In the genomic region with DNA sequence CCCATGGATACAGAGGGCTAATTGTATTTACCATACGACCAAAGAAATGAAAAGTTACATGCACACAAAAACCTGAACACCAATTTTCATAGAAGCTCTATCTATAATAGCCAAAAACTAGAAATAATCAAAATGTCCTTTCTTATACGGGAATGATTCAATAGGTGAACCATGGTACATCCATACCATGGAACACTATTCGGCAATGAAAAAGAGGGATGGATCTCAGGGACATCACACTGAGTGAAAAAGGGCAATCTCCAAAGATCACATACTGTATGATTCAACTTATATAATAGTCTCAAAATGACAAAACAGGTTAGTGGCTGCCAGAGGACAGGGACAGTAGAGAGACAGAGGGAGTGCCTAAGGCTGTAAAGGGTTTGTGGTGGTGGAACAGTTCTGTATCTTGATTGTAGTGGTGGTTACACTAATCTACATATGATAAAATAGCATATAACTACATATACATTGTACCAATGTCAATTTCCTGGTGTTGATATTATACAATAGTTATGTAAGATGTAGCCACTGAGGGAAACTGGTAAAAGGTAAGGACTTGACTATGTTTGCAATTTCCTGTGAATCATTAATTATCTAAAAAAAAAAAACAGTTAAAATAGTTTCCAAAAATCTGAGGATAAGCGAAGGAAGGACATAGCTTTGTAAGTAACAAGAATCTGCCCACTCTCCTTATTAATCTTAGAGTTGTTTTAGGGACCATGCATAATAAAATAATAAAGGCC, we compare ENCODE assay signal across 11 cellular contexts. TPM values are rescaled to one million over a fixed set of nuclear protein-coding genes. Genes with fewer than 3 reads are reported as not detected.
DNase-seq lines count a peak whose midpoint lies in the region; TF ChIP-seq lines count a peak whose summit lies in the region.
"Had no signal": no experiment of that assay in that cellular context is flagged by ENCODE, and none has a peak within 500 bp of the region (broad histone marks: within the 10 kb centered on the region; RNA-seq: fewer than 3 reads in every experiment).

No MANE protein-coding gene starts in this region.

- no peaks in the 10 kb centered on the region for H3K27me3 ChIP-seq in CD8-positive, alpha-beta memory T cell (ENCODE audit: insufficient read depth, low read length, poor library complexity, severe bottlenecking)
- H3K27me3 ChIP-seq in OCI-LY1 (ENCODE audit: insufficient read depth, low read length) (no peaks in the 10 kb centered on the region), colonic mucosa (no peaks in the 10 kb centered on the region), neural progenitor cell (no peaks in the 10 kb centered on the region)
- H3K27me3 ChIP-seq: tibial nerve had no signal

- POLR2A ChIA-PET in CD8-positive, alpha-beta memory T cell (lab: Charles Lee): interaction anchor here (0.6 kb wide), 1 partner anchor 93 kb away, joined by 6 read pairs; no protein-coding TSS in a partner anchor

- peak overlapping the region; percentile 58 to 98 (median 67) for H3K4me3 Mint-ChIP-seq in CD8-positive, alpha-beta memory T cell
- H3K4me3 Mint-ChIP-seq in neural progenitor cell: no peak overlapping the region

- H3K4me2 ChIP-seq in OCI-LY1 (ENCODE audit: low read length) (peak overlapping the region; percentile 80; the same call in 1 of the 2 replicates), neural progenitor cell (peak overlapping the region; percentile 91)

- H3K4me3 ChIP-seq in CD8-positive, alpha-beta memory T cell (ENCODE audit: low read length): no peak overlapping the region
- H3K4me3 ChIP-seq in OCI-LY1 (ENCODE audit: low read depth, low read length, poor library complexity, severe bottlenecking): no peak overlapping the region
- H3K4me3 ChIP-seq in colonic mucosa: no peak overlapping the region
- peak overlapping the region; percentile 94 for H3K4me3 ChIP-seq in neural progenitor cell
- H3K4me3 ChIP-seq: tibial nerve had no signal

- peaks cover 77% of the 10 kb centered on the region for H3K79me2 ChIP-seq in OCI-LY1 (ENCODE audit: insufficient read depth, low read length)
- peaks cover 83% of the 10 kb centered on the region for H3K79me2 ChIP-seq in neural progenitor cell (ENCODE audit: low read depth)

- peaks cover 67% of the 10 kb centered on the region for H3K4me1 ChIP-seq in CD8-positive, alpha-beta memory T cell (ENCODE audit: insufficient read depth, low read length)
- H3K4me1 ChIP-seq in OCI-LY1 (ENCODE audit: insufficient read depth, low read length, severe bottlenecking): peaks cover 43% of the 10 kb centered on the region
- no peaks in the 10 kb centered on the region for H3K4me1 ChIP-seq in colonic mucosa
- peaks cover 24% of the 10 kb centered on the region for H3K4me1 ChIP-seq in neural progenitor cell

- H3K27me3 Mint-ChIP-seq in CD8-positive, alpha-beta memory T cell: no peaks in the 10 kb centered on the region
- H3K27me3 Mint-ChIP-seq in neural progenitor cell (ENCODE audit: insufficient read depth, low read depth): peaks cover 6% of the 10 kb centered on the region
- H3K27me3 Mint-ChIP-seq: naive B cell had no signal

- no peaks in the 10 kb centered on the region for H3K36me3 ChIP-seq in CD8-positive, alpha-beta memory T cell (ENCODE audit: insufficient read depth, low read length)
- peaks cover 13% of the 10 kb centered on the region for H3K36me3 ChIP-seq in OCI-LY1 (ENCODE audit: insufficient read depth, low read length)
- H3K36me3 ChIP-seq in colonic mucosa: no peaks in the 10 kb centered on the region
- peaks cover 7% of the 10 kb centered on the region for H3K36me3 ChIP-seq in neural progenitor cell

- H3K36me3 Mint-ChIP-seq in CD8-positive, alpha-beta memory T cell: peaks cover 0 to 43% (median 6%) of the 10 kb centered on the region in 3 donors
- H3K36me3 Mint-ChIP-seq in neural progenitor cell: peaks cover 41% of the 10 kb centered on the region
- H3K36me3 Mint-ChIP-seq: naive B cell had no signal

- H3K9me3 Mint-ChIP-seq in CD8-positive, alpha-beta memory T cell: no peaks in the 10 kb centered on the region
- H3K9me3 Mint-ChIP-seq in neural progenitor cell: peaks cover 21% of the 10 kb centered on the region
- H3K9me3 Mint-ChIP-seq: naive B cell had no signal

- CTCF ChIA-PET in CD8-positive, alpha-beta memory T cell (lab: Charles Lee): interaction anchor here (1.1 kb wide), 1 partner anchor 18 kb away, joined by 3 read pairs; no protein-coding TSS in a partner anchor

- peak overlapping the region; percentile 25 to 95 (median 70) for H3K27ac Mint-ChIP-seq in CD8-positive, alpha-beta memory T cell
- no peak overlapping the region for H3K27ac Mint-ChIP-seq in neural progenitor cell

- H3K9ac ChIP-seq in OCI-LY1 (ENCODE audit: low read length): no peak overlapping the region
- H3K9ac ChIP-seq in colonic mucosa (ENCODE audit: low read depth in 2 of 2, low read length in 2 of 2): peak overlapping the region in 1 of 2 donors; percentile 40
- no peak overlapping the region for H3K9ac ChIP-seq in neural progenitor cell

- TF ChIP-seq CTCF in OCI-LY1 (IDR thresholded peaks at IDR 0.05; ENCODE audit: low read length) (no peak), colonic mucosa (IDR thresholded peaks at IDR 0.05) (no peak), neural progenitor cell (IDR thresholded peaks at IDR 0.05) (no peak)

- H3K27ac ChIP-seq in CD8-positive, alpha-beta memory T cell (ENCODE audit: low read depth, low read length): no peak overlapping the region
- H3K27ac ChIP-seq in OCI-LY1 (ENCODE audit: low read depth, low read length, poor library complexity, severe bottlenecking) (peak overlapping the region; percentile 11), colonic mucosa (peak overlapping the region; percentile 94), neural progenitor cell (no peak overlapping the region)
- H3K27ac ChIP-seq: tibial nerve had no signal

- H2AFZ ChIP-seq in OCI-LY1 (ENCODE audit: low read length): no peak overlapping the region
- H2AFZ ChIP-seq in neural progenitor cell (replicated peaks): no peak overlapping the region

- peaks cover 56 to 86% (median 78%) of the 10 kb centered on the region in 3 donors for H3K4me1 Mint-ChIP-seq in CD8-positive, alpha-beta memory T cell
- H3K4me1 Mint-ChIP-seq in neural progenitor cell: peaks cover 21% of the 10 kb centered on the region

- H3K9me3 ChIP-seq in CD8-positive, alpha-beta memory T cell (ENCODE audit: low read length): no peaks in the 10 kb centered on the region
- H3K9me3 ChIP-seq in OCI-LY1 (ENCODE audit: low read length): no peaks in the 10 kb centered on the region
- H3K9me3 ChIP-seq in colonic mucosa: no peaks in the 10 kb centered on the region
- H3K9me3 ChIP-seq in neural progenitor cell (ENCODE audit: low read depth): no peaks in the 10 kb centered on the region
- H3K9me3 ChIP-seq: tibial nerve had no signal

- H3K9me2 ChIP-seq in OCI-LY1 (ENCODE audit: low read depth, low read length): no peaks in the 10 kb centered on the region

- intact Hi-C loops in colonic mucosa (cut with DNase I): no loop called here

- H4K20me1 ChIP-seq in OCI-LY1 (ENCODE audit: insufficient read depth, low read length) (no peaks in the 10 kb centered on the region), neural progenitor cell (ENCODE audit: low read depth) (peaks cover 54% of the 10 kb centered on the region)

- H3F3A ChIP-seq in OCI-LY1 (ENCODE audit: insufficient read depth, low read length) (no peaks in the 10 kb centered on the region), neural progenitor cell (ENCODE audit: low read depth) (peaks cover 21% of the 10 kb centered on the region)

- no peak for DNase-seq in CD8-positive, alpha-beta memory T cell
- DNase-seq in colonic mucosa: no peak
- DNase-seq in neural progenitor cell (ENCODE audit: low spot score): no peak
- DNase-seq in NCI-H1417 treated with DMSO at 0.1 percent for 48 hours (lab: John Stamatoyannopoulos, UW): no peak
- no peak for DNase-seq in activated gamma-delta T cell (lab: John Stamatoyannopoulos, UW)
- DNase-seq in Kasumi-1 (lab: John Stamatoyannopoulos, UW): no peak
- DNase-seq: naive B cell; NCI-H524; stimulated activated CD4-positive, alpha-beta T cell treated with anti-CD3 and anti-CD28 coated beads, Interleukin-4, amount 100 ng/mL, for 1 hour had no signal

RNA-seq across cellular contexts. Expression of a gene that starts 3.7 kb away (rescaled TPM):
- 10 to 100 TPM; 18.5 to 19.2 TPM for total RNA-seq in CD8-positive, alpha-beta memory T cell
- 44.5 TPM for polyA plus RNA-seq in CD8-positive, alpha-beta memory T cell
- 10 to 100 TPM; 21.7 to 27.4 TPM for total RNA-seq in colonic mucosa
- total RNA-seq in neural progenitor cell (ENCODE audit: low replicate concordance): 30.2 and 40.1 TPM in 2 replicates

RNA-seq across cellular contexts. Expression of a gene that starts 49.3 kb away (rescaled TPM):
- total RNA-seq in CD8-positive, alpha-beta memory T cell: 10 to 100 TPM; 17.5 to 17.8 TPM
- polyA plus RNA-seq in CD8-positive, alpha-beta memory T cell: 14.5 TPM
- total RNA-seq in colonic mucosa: 1 to 10 TPM; 8.5 to 9.8 TPM
- total RNA-seq in neural progenitor cell (ENCODE audit: low replicate concordance): 50.7 and 76.8 TPM in 2 replicates

Comparison
In these comparisons a context has a peak if more than half of its experiments do, and no peak if none do; other contexts are left out.
1. H3K27ac ChIP-seq: peak in OCI-LY1 (single experiment) and colonic mucosa (single experiment); none in CD8-positive, alpha-beta memory T cell (single experiment) and neural progenitor cell (single experiment).